ENCODE assay signal across 10 cellular contexts in genomic region chr20:35561268-35561667, GRCh38. TPM values are rescaled to one million over a fixed set of nuclear protein-coding genes. Genes with fewer than 3 reads are reported as not detected.
DNase-seq lines count a peak whose midpoint lies in the region; ATAC-seq and TF ChIP-seq lines count a peak whose summit lies in the region.
"Had no signal": no experiment of that assay in that cellular context is flagged by ENCODE, and none has a peak within 500 bp of the region (broad histone marks: within the 10 kb centered on the region; RNA-seq: fewer than 3 reads in every experiment).

No MANE protein-coding gene starts in this region.

- H3K4me1 ChIP-seq in mucosa of descending colon (ENCODE audit: low read depth) = peaks cover 3% of the 10 kb centered on the region

- in situ Hi-C loops in GM13977 (cut with MboI; ENCODE audit: low pct_unique_long_range_greater_than_20kb, low sequenced_read_pairs, unreplicated experiment) = no loop called here

- DNase-seq in CD14-positive monocyte (ENCODE audit: low spot score) = peak; percentile 36
- DNase-seq in GM13977 (ENCODE audit: low spot score) = no peak
- peak; percentile 88 to 93 for DNase-seq in NCI-H524 (lab: John Stamatoyannopoulos, UW)
- DNase-seq in choroid plexus epithelial cell (ENCODE audit: low read depth) = peak; percentile 64
- DNase-seq in mucosa of descending colon = peak in 2 of 3 donors; percentile 46 to 58
- DNase-seq in GDM1 (lab: John Stamatoyannopoulos, UW) = no peak
- no peak for DNase-seq in posterior vena cava (ENCODE audit: low spot score)

- peaks cover 1 to 3% (median 2%) of the 10 kb centered on the region in 3 donors for H3K27me3 Mint-ChIP-seq in CD14-positive monocyte (ENCODE audit: low read depth in 3 of 3)

- no peak overlapping the region for H3K4me3 ChIP-seq in choroid plexus epithelial cell (ENCODE audit: low read depth, low read length)
- no peak overlapping the region for H3K4me3 ChIP-seq in mucosa of descending colon

- H3K36me3 ChIP-seq in mucosa of descending colon (ENCODE audit: low read depth) = no peaks in the 10 kb centered on the region

- H3K9me3 ChIP-seq in mucosa of descending colon = no peaks in the 10 kb centered on the region

- peaks cover 18 to 20% of the 10 kb centered on the region in 2 donors for H3K36me3 Mint-ChIP-seq in CD14-positive monocyte

- intact Hi-C loops in CD14-positive monocyte (cut with micrococcal nuclease) = no loop called here
- intact Hi-C loops in mucosa of descending colon (cut with DNase I, micrococcal nuclease) = no loop called here
- intact Hi-C loops in posterior vena cava (cut with DNase I) = no loop called here

- no peaks in the 10 kb centered on the region for H3K4me1 Mint-ChIP-seq in CD14-positive monocyte
- H3K4me1 Mint-ChIP-seq: IgD-negative memory B cell had no signal

- H3K4me3 Mint-ChIP-seq in CD14-positive monocyte = no peak overlapping the region
- H3K4me3 Mint-ChIP-seq: IgD-negative memory B cell had no signal

- peak overlapping the region in 1 of 7 donors; percentile 46 for H3K27ac Mint-ChIP-seq in CD14-positive monocyte

- H3K9me3 Mint-ChIP-seq in CD14-positive monocyte = no peaks in the 10 kb centered on the region
- H3K9me3 Mint-ChIP-seq: IgD-negative memory B cell had no signal

- TF ChIP-seq CTCF in CD14-positive monocyte (IDR thresholded peaks at IDR 0.05) = no peak
- TF ChIP-seq CTCF in GM13977 (IDR thresholded peaks at IDR 0.05; ENCODE audit: extremely low read depth, insufficient read depth, missing control alignments) = peak; percentile 32
- TF ChIP-seq CTCF in choroid plexus epithelial cell (conservative IDR thresholded peaks at IDR 0.05; ENCODE audit: low read depth, low read length) = peak; percentile 44
- no peak for TF ChIP-seq CTCF in mucosa of descending colon (IDR thresholded peaks at IDR 0.05)

- ATAC-seq in mucosa of descending colon (peak; percentile 70), HG03280 (IDR thresholded peaks at IDR 0.05; ENCODE audit: unreplicated experiment) (no peak)

RNA-seq across cellular contexts. Expression of gene ERGIC3, which starts 19.4 kb away (rescaled TPM):
- polyA plus RNA-seq in CD14-positive monocyte = 100 to 1,000 TPM; 128 to 130 TPM
- 100 to 1,000 TPM; 194 to 283 (median 206) TPM for total RNA-seq in mucosa of descending colon
- total RNA-seq in posterior vena cava = 100 to 1,000 TPM; 117 to 154 TPM

RNA-seq across cellular contexts. Expression of gene C20orf173, which starts 31.8 kb away (rescaled TPM):
- polyA plus RNA-seq in CD14-positive monocyte = not detected
- total RNA-seq in mucosa of descending colon (not detected), posterior vena cava (not detected)
- total RNA-seq: glomerular endothelial cell had no signal
- polyA plus RNA-seq: IgD-negative memory B cell had no signal

RNA-seq across cellular contexts. Expression of gene SPAG4, which starts 54.4 kb away (rescaled TPM):
- polyA plus RNA-seq in CD14-positive monocyte = under 1 TPM in 1 of 2 donors, not detected in 1; 0.12 TPM
- total RNA-seq in mucosa of descending colon (1 to 10 TPM; 3.5 to 5.9 (median 4.1) TPM), posterior vena cava (1 to 10 TPM; 2.1 to 2.8 TPM)

Comparison
In these comparisons a context has a peak if more than half of its experiments do, and no peak if none do; other contexts are left out.
1. DNase-seq: peak in CD14-positive monocyte (single experiment), NCI-H524 (2 of 2), choroid plexus epithelial cell (single experiment) and mucosa of descending colon (2 of 3); none in GM13977 (single experiment), GDM1 (single experiment) and posterior vena cava (single experiment).
2. CTCF ChIP-seq: peak in GM13977 (single experiment) and choroid plexus epithelial cell (single experiment); none in CD14-positive monocyte (single experiment) and mucosa of descending colon (single experiment).